13 cellular contexts compared by ENCODE assay signal in the genomic region with DNA sequence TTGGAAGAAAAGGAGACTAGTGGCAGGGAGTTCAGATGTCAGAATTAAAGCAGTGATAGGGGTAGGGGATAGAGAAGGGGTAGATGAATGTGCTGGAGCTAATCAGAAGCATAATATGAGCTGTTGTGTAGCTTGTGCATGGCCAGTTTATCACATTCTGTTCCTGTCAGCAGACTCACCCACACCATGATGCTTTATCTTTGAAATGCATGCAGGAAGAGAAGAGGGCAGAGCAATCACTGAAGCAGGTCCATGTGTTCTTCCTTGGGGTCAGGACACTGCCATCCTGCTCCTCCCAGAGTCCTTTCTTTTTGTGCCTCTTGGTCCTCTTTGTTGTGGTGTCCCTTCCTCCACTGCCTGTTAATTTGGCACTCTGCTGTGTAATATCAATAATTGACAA. TPM values are rescaled to one million over a fixed set of nuclear protein-coding genes. Genes with fewer than 3 reads are reported as not detected.
A peak's percentile ranks its signal among the peaks of the same experiment; 100 is the strongest.
DNase-seq lines count a peak whose midpoint lies in the region; ATAC-seq and TF ChIP-seq lines count a peak whose summit lies in the region.
"Had no signal": no experiment of that assay in that cellular context is flagged by ENCODE, and none has a peak within 500 bp of the region (broad histone marks: within the 10 kb centered on the region; RNA-seq: fewer than 3 reads in every experiment).

No MANE protein-coding gene starts in this region.

- H3K36me3 ChIP-seq in mammary epithelial cell (ENCODE audit: insufficient read depth, low read length) (peaks cover 30% of the 10 kb centered on the region), left ventricle myocardium inferior (peaks cover 43% of the 10 kb centered on the region), tibial artery (peaks cover 40 to 43% (median 42%) of the 10 kb centered on the region in 3 donors)

- peaks cover 8% of the 10 kb centered on the region for H3K4me1 ChIP-seq in mammary epithelial cell (ENCODE audit: insufficient read depth, low read length)
- peaks cover 54% of the 10 kb centered on the region for H3K4me1 ChIP-seq in left ventricle myocardium inferior
- peaks cover 0 to 52% (median 38%) of the 10 kb centered on the region in 4 donors for H3K4me1 ChIP-seq in tibial artery

- intact Hi-C loops in MCF 10A (cut with micrococcal nuclease) (no loop called here), mammary epithelial cell (cut with micrococcal nuclease) (no loop called here), left ventricle myocardium inferior (cut with micrococcal nuclease) (no loop called here), tibial artery (cut with DNase I; ENCODE audit: low total_unique reads) (no loop called here)

- no peak overlapping the region for H2AFZ ChIP-seq in mammary epithelial cell (ENCODE audit: low read depth, low read length)

- dilution Hi-C loops in mammary epithelial cell (cut with HindIII; ENCODE audit: low sequenced_read_pairs): no loop called here

- CTCF ChIA-PET in MCF 10A (lab: Yijun Ruan, JAX): interaction anchor here (0.6 to 0.7 kb wide), 2 partner anchors 20 to 40 kb away, joined by 3 to 6 read pairs; no protein-coding TSS in a partner anchor
- CTCF ChIA-PET in mammary epithelial cell (lab: Charles Lee; ENCODE audit: low non-redundant PET): no interaction called here

- BruUV-seq in MCF 10A (replicated peaks; lab: Mats Ljungman, UMichigan) (no TSS peak), mammary epithelial cell (replicated peaks; lab: Mats Ljungman, UMichigan) (no TSS peak)

- no peaks in the 10 kb centered on the region for H3K27me3 Mint-ChIP-seq in MCF 10A (ENCODE audit: insufficient read depth, unreplicated experiment)
- no peaks in the 10 kb centered on the region for H3K27me3 Mint-ChIP-seq in activated naive CD8-positive, alpha-beta T cell treated with anti-CD3 and anti-CD28 coated beads for 36 hours

- ATAC-seq in stimulated activated effector memory CD8-positive, alpha-beta T cell treated with anti-CD3 and anti-CD28 coated beads, Interleukin-12 subunit alpha, Interleukin-12 subunit beta, amount 100 ng/mL, for 72 hours: no peak
- no peak for ATAC-seq in GM21367 (IDR thresholded peaks at IDR 0.05; ENCODE audit: unreplicated experiment)

- H3K27me3 ChIP-seq in mammary epithelial cell (ENCODE audit: insufficient read depth, low read length): no peaks in the 10 kb centered on the region
- H3K27me3 ChIP-seq in left ventricle myocardium inferior (ENCODE audit: low read depth): no peaks in the 10 kb centered on the region
- no peaks in the 10 kb centered on the region for H3K27me3 ChIP-seq in tibial artery

- H3K9me3 Mint-ChIP-seq in MCF 10A (ENCODE audit: unreplicated experiment): no peaks in the 10 kb centered on the region
- H3K9me3 Mint-ChIP-seq in activated naive CD8-positive, alpha-beta T cell treated with anti-CD3 and anti-CD28 coated beads for 36 hours: peaks cover 3% of the 10 kb centered on the region
- H3K9me3 Mint-ChIP-seq in stimulated activated effector memory CD8-positive, alpha-beta T cell treated with anti-CD3 and anti-CD28 coated beads, Interleukin-12 subunit alpha, Interleukin-12 subunit beta, amount 100 ng/mL, for 72 hours: no peaks in the 10 kb centered on the region

- no peak for DNase-seq in MCF 10A (ENCODE audit: unreplicated experiment)
- DNase-seq in mammary epithelial cell: no peak
- no peak for DNase-seq in activated naive CD8-positive, alpha-beta T cell treated with anti-CD3 and anti-CD28 coated beads for 36 hours
- DNase-seq in left ventricle myocardium inferior: no peak
- no peak for DNase-seq in stimulated activated effector memory CD8-positive, alpha-beta T cell treated with anti-CD3 and anti-CD28 coated beads, Interleukin-12 subunit alpha, Interleukin-12 subunit beta, amount 100 ng/mL, for 72 hours (ENCODE audit: low spot score in 2 of 2)
- DNase-seq in NCI-H1105 treated with DMSO at 0.1 percent for 48 hours (lab: John Stamatoyannopoulos, UW): no peak
- DNase-seq in tibial artery: no peak
- DNase-seq: caudate nucleus, DMS153, hippocampal formation, WERI-Rb-1 had no signal

- H3K4me2 ChIP-seq in mammary epithelial cell (ENCODE audit: insufficient read depth, low read depth, low read length): no peak overlapping the region

- POLR2A ChIA-PET in MCF 10A (lab: Yijun Ruan, JAX): interaction anchor here (0.8 kb wide), 1 partner anchor 15 kb away, joined by 3 read pairs; no protein-coding TSS in a partner anchor

- H3K27ac ChIP-seq in mammary epithelial cell (ENCODE audit: insufficient read depth, low read depth, low read length) (no peak overlapping the region), left ventricle myocardium inferior (replicated peaks) (peak overlapping the region; percentile 60), tibial artery (no peak overlapping the region)
- H3K27ac ChIP-seq: WERI-Rb-1 had no signal

- peaks cover 61% of the 10 kb centered on the region for H3K36me3 Mint-ChIP-seq in MCF 10A (ENCODE audit: insufficient read depth, unreplicated experiment)
- peaks cover 49% of the 10 kb centered on the region for H3K36me3 Mint-ChIP-seq in activated naive CD8-positive, alpha-beta T cell treated with anti-CD3 and anti-CD28 coated beads for 36 hours
- peaks cover 90% of the 10 kb centered on the region for H3K36me3 Mint-ChIP-seq in stimulated activated effector memory CD8-positive, alpha-beta T cell treated with anti-CD3 and anti-CD28 coated beads, Interleukin-12 subunit alpha, Interleukin-12 subunit beta, amount 100 ng/mL, for 72 hours

- peak overlapping the region; percentile 21 for H3K27ac Mint-ChIP-seq in MCF 10A (ENCODE audit: low read depth, unreplicated experiment)
- peak overlapping the region; percentile 12 for H3K27ac Mint-ChIP-seq in activated naive CD8-positive, alpha-beta T cell treated with anti-CD3 and anti-CD28 coated beads for 36 hours
- H3K27ac Mint-ChIP-seq in stimulated activated effector memory CD8-positive, alpha-beta T cell treated with anti-CD3 and anti-CD28 coated beads, Interleukin-12 subunit alpha, Interleukin-12 subunit beta, amount 100 ng/mL, for 72 hours: peak overlapping the region; percentile 60

- H3K4me1 Mint-ChIP-seq in MCF 10A (ENCODE audit: insufficient read depth, unreplicated experiment): peaks cover 26% of the 10 kb centered on the region
- peaks cover 51% of the 10 kb centered on the region for H3K4me1 Mint-ChIP-seq in activated naive CD8-positive, alpha-beta T cell treated with anti-CD3 and anti-CD28 coated beads for 36 hours
- peaks cover 36% of the 10 kb centered on the region for H3K4me1 Mint-ChIP-seq in stimulated activated effector memory CD8-positive, alpha-beta T cell treated with anti-CD3 and anti-CD28 coated beads, Interleukin-12 subunit alpha, Interleukin-12 subunit beta, amount 100 ng/mL, for 72 hours

- TF ChIP-seq CTCF in MCF 10A (IDR thresholded peaks at IDR 0.05; ENCODE audit: unreplicated experiment) (no peak), mammary epithelial cell (conservative IDR thresholded peaks at IDR 0.05 in 1 of 2, IDR thresholded peaks at IDR 0.05 in 1 of 2; ENCODE audit: extremely low read depth in 1 of 2, insufficient read depth in 1 of 2, low read depth in 1 of 2, low read length in 2 of 2) (no peak), left ventricle myocardium inferior (IDR thresholded peaks at IDR 0.05; ENCODE audit: borderline replicate concordance) (no peak), tibial artery (IDR thresholded peaks at IDR 0.05) (no peak)

- no peak overlapping the region for H3K4me3 Mint-ChIP-seq in MCF 10A (ENCODE audit: unreplicated experiment)
- no peak overlapping the region for H3K4me3 Mint-ChIP-seq in activated naive CD8-positive, alpha-beta T cell treated with anti-CD3 and anti-CD28 coated beads for 36 hours
- H3K4me3 Mint-ChIP-seq in stimulated activated effector memory CD8-positive, alpha-beta T cell treated with anti-CD3 and anti-CD28 coated beads, Interleukin-12 subunit alpha, Interleukin-12 subunit beta, amount 100 ng/mL, for 72 hours: no peak overlapping the region

- no peak overlapping the region for H3K9ac ChIP-seq in mammary epithelial cell (ENCODE audit: insufficient read depth, low read length)

- H3K9me3 ChIP-seq in mammary epithelial cell (replicated peaks; ENCODE audit: insufficient read depth, low read length): no peaks in the 10 kb centered on the region
- H3K9me3 ChIP-seq in left ventricle myocardium inferior (replicated peaks): no peaks in the 10 kb centered on the region
- no peaks in the 10 kb centered on the region for H3K9me3 ChIP-seq in tibial artery

- in situ Hi-C loops in mammary epithelial cell (cut with MboI; ENCODE audit: low sequenced_read_pairs in 2 of 2): no loop called here

- no peak overlapping the region for H3K4me3 ChIP-seq in mammary epithelial cell (replicated peaks in 1 of 3; ENCODE audit: insufficient read depth in 1 of 3, low read depth in 2 of 3, low read length in 3 of 3)
- no peak overlapping the region for H3K4me3 ChIP-seq in left ventricle myocardium inferior
- H3K4me3 ChIP-seq in tibial artery: no peak overlapping the region
- H3K4me3 ChIP-seq: lung had no signal

- H4K20me1 ChIP-seq in mammary epithelial cell (ENCODE audit: insufficient read depth, low read length): no peaks in the 10 kb centered on the region

- peaks cover 85% of the 10 kb centered on the region for H3K79me2 ChIP-seq in mammary epithelial cell (ENCODE audit: insufficient read depth, low read length)

RNA-seq across cellular contexts. Expression of gene CHAMP1, which starts 5.8 kb away (rescaled TPM):
- 27.0 and 33.4 TPM in 2 replicates for total RNA-seq in MCF 10A (2022)
- total RNA-seq in mammary epithelial cell: 10 to 100 TPM in 1 of 2 donors, 1 to 10 TPM in 1; 8.2 to 21.0 TPM
- polyA plus RNA-seq in mammary epithelial cell: 24.3 TPM
- 37.6 TPM for polyA minus RNA-seq in mammary epithelial cell
- 10 to 100 TPM; 46.2 to 46.6 TPM for total RNA-seq in activated naive CD8-positive, alpha-beta T cell treated with anti-CD3 and anti-CD28 coated beads for 36 hours
- total RNA-seq in left ventricle myocardium inferior: 9.0 TPM

RNA-seq across cellular contexts. Expression of gene UPF3A, which starts 38.7 kb away (rescaled TPM):
- total RNA-seq in MCF 10A (2022): 56.6 and 63.5 TPM in 2 replicates
- 10 to 100 TPM; 17.8 to 36.3 TPM for total RNA-seq in mammary epithelial cell
- 20.2 TPM for polyA plus RNA-seq in mammary epithelial cell
- polyA minus RNA-seq in mammary epithelial cell: 12.1 TPM
- total RNA-seq in activated naive CD8-positive, alpha-beta T cell treated with anti-CD3 and anti-CD28 coated beads for 36 hours: 10 to 100 TPM; 42.9 to 45.9 TPM
- 21.8 TPM for total RNA-seq in left ventricle myocardium inferior
